In genomic region chr20:35870541-35871307, GRCh38 we compare ENCODE assay signal across 11 cellular contexts.
DNase-seq lines count a peak whose midpoint lies in the region; ATAC-seq and TF ChIP-seq lines count a peak whose summit lies in the region.
"Had no signal": no experiment of that assay in that cellular context is flagged by ENCODE, and none has a peak within 500 bp of the region (broad histone marks: within the 10 kb centered on the region; RNA-seq: fewer than 3 reads in every experiment).

No MANE protein-coding gene starts in this region.

- ATAC-seq in CD4-positive, CD25-positive, alpha-beta regulatory T cell (ENCODE audit: low read depth in 2 of 2) = no peak
- ATAC-seq: left lung had no signal

- H3K4me1 ChIP-seq in CD4-positive, CD25-positive, alpha-beta regulatory T cell (ENCODE audit: control insufficient read depth, insufficient read depth, low read length, poor library complexity, severe bottlenecking) = no peaks in the 10 kb centered on the region
- H3K4me1 ChIP-seq in trophoblast cell (ENCODE audit: control insufficient read depth in 1 of 2, insufficient read depth in 2 of 2, low read length in 2 of 2) = peaks cover 3 to 6% of the 10 kb centered on the region in 2 experiments
- H3K4me1 ChIP-seq: left lung had no signal

- H3K4ac ChIP-seq in trophoblast cell (ENCODE audit: low read depth, low read length) = no peak overlapping the region

- no CpG with 5 or more reads among the region's 7 CpGs for WGBS in trophoblast cell (ENCODE audit: extremely low coverage, insufficient coverage, insufficient read length)

- no peak overlapping the region for H3K4me3 Mint-ChIP-seq in CD4-positive, CD25-positive, alpha-beta regulatory T cell
- no peak overlapping the region for H3K4me3 Mint-ChIP-seq in activated CD4-positive, alpha-beta T cell treated with anti-CD3 and anti-CD28 coated beads, Interleukin-2, amount 10 ng/mL, durations not matched to agents 24 days and 14 days

- H3K79me2 ChIP-seq in trophoblast cell (ENCODE audit: control insufficient read depth, insufficient read depth, low read length, poor library complexity) = peaks cover 3% of the 10 kb centered on the region

- no peaks in the 10 kb centered on the region for H3K27me3 ChIP-seq in CD4-positive, CD25-positive, alpha-beta regulatory T cell (ENCODE audit: control insufficient read depth, insufficient read depth, low read length)
- H3K27me3 ChIP-seq in MG63 (no peaks in the 10 kb centered on the region), trophoblast cell (ENCODE audit: insufficient read depth, low read length) (no peaks in the 10 kb centered on the region)
- H3K27me3 ChIP-seq: left lung had no signal

- no peak overlapping the region for H3K4me2 ChIP-seq in trophoblast cell (ENCODE audit: low read length)

- no peak overlapping the region for H4K91ac ChIP-seq in trophoblast cell (ENCODE audit: low read depth, low read length)

- no peaks in the 10 kb centered on the region for H3K9me3 Mint-ChIP-seq in CD4-positive, CD25-positive, alpha-beta regulatory T cell
- no peaks in the 10 kb centered on the region for H3K9me3 Mint-ChIP-seq in activated CD4-positive, alpha-beta T cell treated with anti-CD3 and anti-CD28 coated beads, Interleukin-2, amount 10 ng/mL, durations not matched to agents 24 days and 14 days

- no peak overlapping the region for H3K4me3 ChIP-seq in CD4-positive, CD25-positive, alpha-beta regulatory T cell (ENCODE audit: low read depth, low read length)
- H3K4me3 ChIP-seq in MG63 (peak overlapping the region; percentile 28), coronary artery (peak overlapping the region; percentile 17), trophoblast cell (ENCODE audit: low read depth, low read length) (no peak overlapping the region)
- H3K4me3 ChIP-seq: left lung had no signal

- no peak overlapping the region for H2BK12ac ChIP-seq in trophoblast cell (ENCODE audit: low read length)

- H3K36me3 Mint-ChIP-seq in CD4-positive, CD25-positive, alpha-beta regulatory T cell = peaks cover 22% of the 10 kb centered on the region
- H3K36me3 Mint-ChIP-seq in activated CD4-positive, alpha-beta T cell treated with anti-CD3 and anti-CD28 coated beads, Interleukin-2, amount 10 ng/mL, durations not matched to agents 24 days and 14 days (ENCODE audit: low read depth) = peaks cover 26% of the 10 kb centered on the region

- peaks cover 37% of the 10 kb centered on the region for H3K36me3 ChIP-seq in CD4-positive, CD25-positive, alpha-beta regulatory T cell (ENCODE audit: control insufficient read depth, insufficient read depth, low read length)
- peaks cover 35% of the 10 kb centered on the region for H3K36me3 ChIP-seq in MG63
- H3K36me3 ChIP-seq in trophoblast cell (ENCODE audit: control insufficient read depth in 1 of 2, insufficient read depth in 2 of 2, low read length in 2 of 2) = peaks cover 0 to 4% of the 10 kb centered on the region in 2 experiments

- TF ChIP-seq CTCF in coronary artery (IDR thresholded peaks at IDR 0.05) = no peak

- peaks cover 0 to 8% (median 7%) of the 10 kb centered on the region in 4 donors for H3K4me1 Mint-ChIP-seq in CD4-positive, CD25-positive, alpha-beta regulatory T cell
- H3K4me1 Mint-ChIP-seq in activated CD4-positive, alpha-beta T cell treated with anti-CD3 and anti-CD28 coated beads, Interleukin-2, amount 10 ng/mL, durations not matched to agents 24 days and 14 days = peaks cover 4% of the 10 kb centered on the region

- H2BK5ac ChIP-seq in trophoblast cell (ENCODE audit: low read depth, low read length, poor library complexity) = no peak overlapping the region

- DNase-seq in CD4-positive, CD25-positive, alpha-beta regulatory T cell = no peak
- no peak for DNase-seq in MG63
- DNase-seq in coronary artery (ENCODE audit: low spot score) = no peak
- DNase-seq in trophoblast cell = peak; percentile 38 to 67
- no peak for DNase-seq in NCI-H2171 (lab: John Stamatoyannopoulos, UW)
- no peak for DNase-seq in NCI-H1930 (lab: John Stamatoyannopoulos, UW)
- DNase-seq in inferior parietal cortex (ENCODE audit: extremely low spot score) = no peak
- no peak for DNase-seq in activated CD4-positive, alpha-beta T cell treated with anti-CD3 and anti-CD28 coated beads, Interleukin-2, amount 10 ng/mL, durations not matched to agents 24 days and 14 days
- DNase-seq: effector CD8-positive, alpha-beta T cell; left lung; NCI-H524 had no signal

- peaks cover 7% of the 10 kb centered on the region for H3K79me1 ChIP-seq in trophoblast cell (ENCODE audit: low read length)

- H2AK5ac ChIP-seq in trophoblast cell (ENCODE audit: low read length) = no peak overlapping the region

- intact Hi-C loops in activated CD4-positive, alpha-beta T cell treated with anti-CD3 and anti-CD28 coated beads, Interleukin-2, amount 10 ng/mL, durations not matched to agents 24 days and 14 days (cut with micrococcal nuclease) = no loop called here

- no peak overlapping the region for H2BK120ac ChIP-seq in trophoblast cell (ENCODE audit: insufficient read depth, low read length, poor library complexity)

- H3K18ac ChIP-seq in trophoblast cell (ENCODE audit: low read length) = no peak overlapping the region

- H4K8ac ChIP-seq in trophoblast cell (ENCODE audit: low read depth, low read length) = no peak overlapping the region

- no peak overlapping the region for H4K12ac ChIP-seq in trophoblast cell (ENCODE audit: low read depth, low read length)

- H3K9me3 ChIP-seq in CD4-positive, CD25-positive, alpha-beta regulatory T cell (ENCODE audit: control insufficient read depth in 2 of 2, low read length in 2 of 2) = no peaks in the 10 kb centered on the region
- no peaks in the 10 kb centered on the region for H3K9me3 ChIP-seq in MG63
- H3K9me3 ChIP-seq in trophoblast cell (ENCODE audit: insufficient read depth, low read depth, low read length) = no peaks in the 10 kb centered on the region
- H3K9me3 ChIP-seq: left lung had no signal

- no peak overlapping the region for H3K23ac ChIP-seq in trophoblast cell (ENCODE audit: low read length)

- no peaks in the 10 kb centered on the region for H3K27me3 Mint-ChIP-seq in CD4-positive, CD25-positive, alpha-beta regulatory T cell
- no peaks in the 10 kb centered on the region for H3K27me3 Mint-ChIP-seq in activated CD4-positive, alpha-beta T cell treated with anti-CD3 and anti-CD28 coated beads, Interleukin-2, amount 10 ng/mL, durations not matched to agents 24 days and 14 days

- peak overlapping the region in 2 of 3 donors; percentile 44 to 45 for H3K27ac Mint-ChIP-seq in CD4-positive, CD25-positive, alpha-beta regulatory T cell
- H3K27ac Mint-ChIP-seq in activated CD4-positive, alpha-beta T cell treated with anti-CD3 and anti-CD28 coated beads, Interleukin-2, amount 10 ng/mL, durations not matched to agents 24 days and 14 days = no peak overlapping the region

- H3K27ac ChIP-seq in CD4-positive, CD25-positive, alpha-beta regulatory T cell (ENCODE audit: insufficient read depth, low read length, poor library complexity, severe bottlenecking) = no peak overlapping the region
- H3K27ac ChIP-seq in coronary artery = peak overlapping the region; percentile 52 to 73
- no peak overlapping the region for H3K27ac ChIP-seq in trophoblast cell (ENCODE audit: low read depth, low read length)

- no peak overlapping the region for H3K14ac ChIP-seq in trophoblast cell (ENCODE audit: low read length)

- H3K9ac ChIP-seq in trophoblast cell (ENCODE audit: low read length) = no peak overlapping the region

- no peak overlapping the region for H2AFZ ChIP-seq in trophoblast cell (ENCODE audit: insufficient read depth, low read length, poor library complexity)

Comparison
In these comparisons a context has a peak if more than half of its experiments do, and no peak if none do; other contexts are left out.
1. DNase-seq: peak in trophoblast cell (2 of 2); none in CD4-positive, CD25-positive, alpha-beta regulatory T cell (0 of 3), MG63 (single experiment), coronary artery (single experiment), NCI-H2171 (single experiment), NCI-H1930 (0 of 2), inferior parietal cortex (single experiment) and activated CD4-positive, alpha-beta T cell treated with anti-CD3 and anti-CD28 coated beads, Interleukin-2, amount 10 ng/mL, durations not matched to agents 24 days and 14 days (single experiment).
2. H3K27ac ChIP-seq: peak in coronary artery (2 of 2); none in CD4-positive, CD25-positive, alpha-beta regulatory T cell (single experiment) and trophoblast cell (single experiment).
3. H3K4me3 ChIP-seq: peak in MG63 (single experiment) and coronary artery (single experiment); none in CD4-positive, CD25-positive, alpha-beta regulatory T cell (single experiment) and trophoblast cell (single experiment).